10 cellular contexts compared by ENCODE assay signal in the genomic region with DNA sequence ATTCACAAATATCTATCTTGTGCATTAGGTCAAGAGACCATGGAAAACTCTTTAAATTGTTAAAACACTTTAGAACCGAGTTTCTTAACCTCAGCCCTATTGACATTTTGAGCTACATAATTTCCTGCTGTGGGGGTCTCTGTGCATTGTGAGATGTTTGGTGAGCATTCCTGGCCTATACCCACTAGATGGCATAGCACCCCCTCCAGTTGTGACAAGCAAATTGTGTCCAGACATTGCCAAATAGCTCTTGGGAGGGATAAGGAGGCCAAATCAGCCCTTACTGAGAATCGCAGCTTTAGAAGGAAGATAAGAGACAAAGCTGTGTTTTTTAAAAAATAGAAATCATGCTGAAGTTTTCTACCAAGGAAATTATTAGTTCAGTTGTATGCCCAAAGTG.
DNase-seq lines count a peak whose midpoint lies in the region; ATAC-seq and TF ChIP-seq lines count a peak whose summit lies in the region.
"Had no signal": no experiment of that assay in that cellular context is flagged by ENCODE, and none has a peak within 500 bp of the region (broad histone marks: within the 10 kb centered on the region; RNA-seq: fewer than 3 reads in every experiment).

No MANE protein-coding gene starts in this region.

- H3K36me3 ChIP-seq in hepatocyte (replicated peaks; ENCODE audit: insufficient read depth, low read depth) (no peaks in the 10 kb centered on the region), urinary bladder (ENCODE audit: insufficient read depth) (no peaks in the 10 kb centered on the region)

- no peaks in the 10 kb centered on the region for H3K9me3 ChIP-seq in hepatocyte (ENCODE audit: low read depth)

- no peak overlapping the region for H3K4me3 ChIP-seq in hepatocyte
- no peak overlapping the region for H3K4me3 ChIP-seq in urinary bladder (ENCODE audit: low read depth, low read length)

- H3K4me2 ChIP-seq in hepatocyte, result no peak overlapping the region

- H3K27ac ChIP-seq in hepatocyte (no peak overlapping the region), urinary bladder (ENCODE audit: low read depth) (peak overlapping the region; percentile 2)

- no peak overlapping the region for H2AFZ ChIP-seq in hepatocyte

- H3K79me2 ChIP-seq in hepatocyte, result no peaks in the 10 kb centered on the region

- no peak for ATAC-seq in HG02571 (IDR thresholded peaks at IDR 0.05; ENCODE audit: unreplicated experiment)
- ATAC-seq in GM18870 (IDR thresholded peaks at IDR 0.05; ENCODE audit: unreplicated experiment), result no peak

- peak; percentile 48 for TF ChIP-seq CTCF in hepatocyte (IDR thresholded peaks at IDR 0.05; ENCODE audit: poor library complexity)

- H3K9me2 ChIP-seq in hepatocyte (replicated peaks; ENCODE audit: insufficient read depth), result no peaks in the 10 kb centered on the region

- in situ Hi-C loops in SK-MEL-5 (cut with HindIII; ENCODE audit: low pct_unique_long_range_greater_than_20kb, low sequenced_read_pairs), result no loop called here

- H3K4me1 ChIP-seq in hepatocyte (ENCODE audit: insufficient read depth) (peaks cover 8% of the 10 kb centered on the region), urinary bladder (ENCODE audit: insufficient read depth) (no peaks in the 10 kb centered on the region)

- H3K27me3 ChIP-seq in hepatocyte, result no peaks in the 10 kb centered on the region

- H4K20me1 ChIP-seq in hepatocyte (ENCODE audit: insufficient read depth, poor library complexity, severe bottlenecking), result no peaks in the 10 kb centered on the region

- 51% methylated on average over 2 of the region's 2 CpGs for WGBS in hepatocyte (ENCODE audit: low lambda C conversion rate, missing lambda C conversion rate)
- WGBS in urinary bladder, result 29% methylated on average over 2 of the region's 2 CpGs

- DNase-seq in NCI-H446 (lab: John Stamatoyannopoulos, UW), result peak; percentile 9 to 30
- no peak for DNase-seq in NCI-H446 treated with DMSO at 0.1 percent for 48 hours (lab: John Stamatoyannopoulos, UW)
- peak; percentile 59 for DNase-seq in SK-MEL-5 (ENCODE audit: low read depth, low spot score)
- DNase-seq in hepatocyte (ENCODE audit: low spot score), result peak; percentile 29
- no peak for DNase-seq in islet precursor cell
- DNase-seq: CD4-positive, alpha-beta T cell; SIG-M5 had no signal

Comparison
In these comparisons a context has a peak if more than half of its experiments do, and no peak if none do; other contexts are left out.
1. DNase-seq: peak in NCI-H446 (2 of 2), SK-MEL-5 (single experiment) and hepatocyte (single experiment); none in NCI-H446 treated with DMSO at 0.1 percent for 48 hours (single experiment) and islet precursor cell (single experiment).